1 cellular context compared by ENCODE assay signal in genomic region chr20:63842258-63842657, GRCh38.
TF ChIP-seq lines count a peak whose summit lies in the region.

No MANE protein-coding gene starts in this region.

TF ChIP-seq in GM12878, 131 proteins besides CTCF, POLR2A, EP300 and RAD21:
- TF ChIP-seq SRF (IDR thresholded peaks at IDR 0.05; ENCODE audit: low read depth in 2 of 2, low read length in 2 of 2) (no peak), RFX5 (IDR thresholded peaks at IDR 0.05; ENCODE audit: low read depth, low read length) (no peak), PKNOX1 (IDR thresholded peaks at IDR 0.05) (no peak), ZZZ3 (IDR thresholded peaks at IDR 0.05; ENCODE audit: control insufficient read depth, insufficient read length, low read depth) (no peak), PML (IDR thresholded peaks at IDR 0.05; ENCODE audit: low read length) (no peak), CEBPB (IDR thresholded peaks at IDR 0.05; ENCODE audit: borderline replicate concordance in 1 of 2, low read depth in 2 of 2, low read length in 2 of 2) (no peak), IRF3 (IDR thresholded peaks at IDR 0.05) (no peak), ATF2 (IDR thresholded peaks at IDR 0.05; ENCODE audit: low read length) (no peak), CBFB (IDR thresholded peaks at IDR 0.05; ENCODE audit: low read depth) (no peak), TBL1XR1 (IDR thresholded peaks at IDR 0.05; ENCODE audit: low read depth, low read length) (no peak), ZNF217 (IDR thresholded peaks at IDR 0.05) (no peak), SREBF2 (IDR thresholded peaks at IDR 0.05; ENCODE audit: low read length) (no peak), BHLHE40 (IDR thresholded peaks at IDR 0.05; ENCODE audit: borderline replicate concordance in 1 of 2, low read depth in 2 of 2, low read length in 1 of 2) (no peak), E4F1 (IDR thresholded peaks at IDR 0.05; ENCODE audit: borderline replicate concordance, partially characterized antibody) (no peak), GATAD2B (conservative IDR thresholded peaks at IDR 0.05; ENCODE audit: low read depth) (no peak), RB1 (IDR thresholded peaks at IDR 0.05; ENCODE audit: borderline replicate concordance) (no peak), MYB (IDR thresholded peaks at IDR 0.05; ENCODE audit: borderline replicate concordance, low read depth, low read length) (no peak), NBN (IDR thresholded peaks at IDR 0.05) (no peak), WRNIP1 (IDR thresholded peaks at IDR 0.05; ENCODE audit: borderline replicate concordance, low read depth, low read length) (no peak)
